Comparison of ENCODE assay signal across 11 cellular contexts in the genomic region with DNA sequence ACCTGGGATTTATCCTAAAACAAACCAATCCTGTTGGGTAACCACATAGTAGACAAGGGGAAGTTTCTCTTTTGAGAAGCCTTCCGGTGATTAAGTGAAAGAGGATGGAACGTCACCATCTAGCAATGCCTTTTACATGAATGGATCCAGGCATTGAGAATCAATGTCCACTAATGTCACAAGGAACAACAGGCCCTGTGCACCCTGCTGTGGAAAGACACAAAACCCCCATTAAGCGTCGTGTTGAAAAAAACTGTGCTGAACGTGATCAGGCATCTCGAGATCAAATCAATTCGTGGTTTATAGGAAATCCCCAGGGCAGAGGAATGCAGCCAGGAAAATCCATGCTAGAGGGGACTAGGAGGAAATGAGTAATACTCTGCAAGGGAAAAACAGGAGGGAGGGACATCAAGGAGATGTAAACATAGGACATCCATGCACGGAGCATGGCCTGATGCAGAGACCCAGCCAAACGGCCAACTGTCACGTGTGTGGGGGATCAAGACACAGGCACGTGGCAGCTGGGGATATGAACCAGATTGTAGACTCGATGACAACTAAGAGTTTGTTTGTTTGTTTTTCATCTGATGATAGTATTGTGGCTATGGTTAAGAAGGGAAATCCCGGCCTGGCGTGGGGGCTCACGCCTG. TPM values are rescaled to one million over a fixed set of nuclear protein-coding genes. Genes with fewer than 3 reads are reported as not detected.
DNase-seq lines count a peak whose midpoint lies in the region; ATAC-seq, FAIRE-seq and TF ChIP-seq lines count a peak whose summit lies in the region.
"Had no signal": no experiment of that assay in that cellular context is flagged by ENCODE, and none has a peak within 500 bp of the region (broad histone marks: within the 10 kb centered on the region; RNA-seq: fewer than 3 reads in every experiment).

No MANE protein-coding gene starts in this region.

- no peak for TF ChIP-seq POLR2A in GM12892 (IDR thresholded peaks at IDR 0.05; ENCODE audit: low read depth, low read length)

- H3K36me3 Mint-ChIP-seq in neural crest cell (ENCODE audit: low read depth): peaks cover 11% of the 10 kb centered on the region

- H3K4me1 ChIP-seq in BE2C: no peaks in the 10 kb centered on the region

- H3K27ac Mint-ChIP-seq in neural crest cell (ENCODE audit: unreplicated experiment): peak overlapping the region; percentile 3
- H3K27ac Mint-ChIP-seq: CD8-positive, alpha-beta T cell had no signal

- ATAC-seq in GM19452 (IDR thresholded peaks at IDR 0.05; ENCODE audit: unreplicated experiment): no peak
- ATAC-seq: CD8-positive, alpha-beta T cell had no signal

- CTCF ChIA-PET in RWPE1 (lab: Yijun Ruan, JAX): interaction anchor here (0.6 kb wide), 1 partner anchor 135 kb away, joined by 5 read pairs; no protein-coding TSS in a partner anchor

- no peaks in the 10 kb centered on the region for H3K27me3 ChIP-seq in BE2C

- H3K27me3 Mint-ChIP-seq in neural crest cell (ENCODE audit: low read depth): no peaks in the 10 kb centered on the region

- POLR2A ChIA-PET in RWPE1 (lab: Yijun Ruan, JAX; ENCODE audit: low non-redundant PET): no interaction called here

- no peak for FAIRE-seq in GM12892 (lab: Jason Lieb, UNC)

- H3K4me3 ChIP-seq in fibroblast of mammary gland (ENCODE audit: control insufficient read depth, low read depth, low read length) (peak overlapping the region; percentile 17), BE2C (ENCODE audit: low read depth, low read length) (no peak overlapping the region)

- peak; percentile 19 for DNase-seq in ACHN
- DNase-seq in RWPE1 (ENCODE audit: low spot score): peak; percentile 45
- peak; percentile 89 for DNase-seq in fibroblast of mammary gland (ENCODE audit: low read depth)
- no peak for DNase-seq in neural crest cell (ENCODE audit: low read depth, low spot score)
- DNase-seq in NCI-H1694 (lab: John Stamatoyannopoulos, UW): no peak
- no peak for DNase-seq in GM12892 (ENCODE audit: insufficient read length)
- no peak for DNase-seq in BE2C
- DNase-seq: activated gamma-delta T cell treated with Interleukin-2 at 50 U/mL for 16 hours; CD8-positive, alpha-beta T cell; NCI-H2171 treated with DMSO at 0.1 percent for 48 hours had no signal

- H3K9me3 Mint-ChIP-seq in neural crest cell: no peaks in the 10 kb centered on the region
- H3K9me3 Mint-ChIP-seq: CD8-positive, alpha-beta T cell had no signal

- no peak overlapping the region for H3K4me3 Mint-ChIP-seq in neural crest cell
- H3K4me3 Mint-ChIP-seq: CD8-positive, alpha-beta T cell had no signal

- H3K36me3 ChIP-seq in BE2C: no peaks in the 10 kb centered on the region

- peak overlapping the region; percentile 48 for H3K27ac ChIP-seq in RWPE1

- H3K9me3 ChIP-seq in BE2C: no peaks in the 10 kb centered on the region

- in situ Hi-C loops in ACHN (cut with HindIII; ENCODE audit: low pct_ligation_motif_present, low pct_unique_long_range_greater_than_20kb, low sequenced_read_pairs): no loop called here

- TF ChIP-seq CTCF in RWPE1 (conservative IDR thresholded peaks at IDR 0.05; ENCODE audit: low read depth) (no peak), fibroblast of mammary gland (conservative IDR thresholded peaks at IDR 0.05; ENCODE audit: control insufficient read depth, insufficient read depth, low read depth, low read length) (no peak), neural crest cell (conservative IDR thresholded peaks at IDR 0.05) (no peak), BE2C (IDR thresholded peaks at IDR 0.05; ENCODE audit: low read depth, low read length) (no peak)

- H3K4me1 Mint-ChIP-seq in neural crest cell: peaks cover 16% of the 10 kb centered on the region

RNA-seq across cellular contexts. Expression of a gene that starts 38.6 kb away (rescaled TPM):
- total RNA-seq in neural crest cell: 59.2 and 61.8 TPM in 2 replicates
- 28.6 TPM for polyA plus RNA-seq in GM12892 (2012; ENCODE audit: missing spikeins)
- 134 TPM for polyA plus RNA-seq in BE2C (2012; ENCODE audit: insufficient read depth, insufficient read length, low read depth)

Comparison
In these comparisons a context has a peak if more than half of its experiments do, and no peak if none do; other contexts are left out.
1. DNase-seq: peak in ACHN (single experiment), RWPE1 (single experiment) and fibroblast of mammary gland (single experiment); none in neural crest cell (single experiment), NCI-H1694 (single experiment), GM12892 (single experiment) and BE2C (single experiment).